8 cellular contexts compared by ENCODE assay signal in genomic region chrX:102745513-102746133, GRCh38. TPM values are rescaled to one million over a fixed set of nuclear protein-coding genes. Genes with fewer than 3 reads are reported as not detected.
DNase-seq lines count a peak whose midpoint lies in the region; ATAC-seq and TF ChIP-seq lines count a peak whose summit lies in the region.

No MANE protein-coding gene starts in this region.

- no peak overlapping the region for H2BK5ac ChIP-seq in neuronal stem cell (ENCODE audit: low read length)

- peaks cover 3% of the 10 kb centered on the region for H3K79me1 ChIP-seq in neuronal stem cell (ENCODE audit: low read depth, low read length)

- in situ Hi-C loops in Panc1 (cut with HindIII; ENCODE audit: low pct_unique_long_range_greater_than_20kb, low sequenced_read_pairs) (no loop called here), KBM-7 (cut with MboI; ENCODE audit: low pct_unique_long_range_greater_than_20kb, low sequenced_read_pairs) (no loop called here)

- H3K36me3 Mint-ChIP-seq in CD14-positive monocyte (no peaks in the 10 kb centered on the region), endothelial cell (ENCODE audit: low read depth, unreplicated experiment) (peaks cover 5% of the 10 kb centered on the region)

- CTCF ChIA-PET in Panc1 (lab: Charles Lee), result no interaction called here

- H3K9me3 Mint-ChIP-seq in CD14-positive monocyte (peaks cover 0 to 4% (median 0%) of the 10 kb centered on the region in 7 donors), endothelial cell (ENCODE audit: unreplicated experiment) (no peaks in the 10 kb centered on the region)

- H2AK5ac ChIP-seq in neuronal stem cell (ENCODE audit: low read depth, low read length), result no peak overlapping the region

- H3K27me3 Mint-ChIP-seq in CD14-positive monocyte (ENCODE audit: low read depth in 3 of 3), result peaks cover 9 to 26% (median 20%) of the 10 kb centered on the region in 3 donors
- H3K27me3 Mint-ChIP-seq in endothelial cell (ENCODE audit: unreplicated experiment), result peaks cover 5% of the 10 kb centered on the region

- no peak overlapping the region for H4K91ac ChIP-seq in neuronal stem cell (ENCODE audit: low read depth, low read length, poor library complexity)

- H3K27ac ChIP-seq in Panc1 (ENCODE audit: low read length) (no peak overlapping the region), neuronal stem cell (replicated peaks; ENCODE audit: low read length) (peak overlapping the region; percentile 58)

- H2BK15ac ChIP-seq in neuronal stem cell (ENCODE audit: low read length), result no peak overlapping the region

- no peak overlapping the region for H3K14ac ChIP-seq in neuronal stem cell (ENCODE audit: low read length)

- peak; percentile 69 for ATAC-seq in Panc1

- no TSS peak for BruUV-seq in Panc1 (replicated peaks; lab: Mats Ljungman, UMichigan)

- no peak overlapping the region for H3K23ac ChIP-seq in neuronal stem cell (ENCODE audit: low read depth, low read length, poor library complexity)

- no peaks in the 10 kb centered on the region for H3K9me3 ChIP-seq in Panc1 (ENCODE audit: control insufficient read depth, insufficient read depth, low read depth, low read length)
- no peaks in the 10 kb centered on the region for H3K9me3 ChIP-seq in neuronal stem cell (replicated peaks in 1 of 2; ENCODE audit: control insufficient read depth in 2 of 2, insufficient read depth in 1 of 2, low read depth in 1 of 2, low read length in 2 of 2)

- no peak overlapping the region for H2BK120ac ChIP-seq in neuronal stem cell (ENCODE audit: low read depth, low read length)

- intact Hi-C loops in CD14-positive monocyte (cut with micrococcal nuclease) (no loop called here), Panc1 (cut with micrococcal nuclease; ENCODE audit: unreplicated experiment) (no loop called here)

- H3K4me3 Mint-ChIP-seq in CD14-positive monocyte (peak overlapping the region; percentile 76 to 86), endothelial cell (ENCODE audit: unreplicated experiment) (peak overlapping the region; percentile 95)

- peak overlapping the region; percentile 92 for H3K9ac ChIP-seq in neuronal stem cell (ENCODE audit: low read depth, low read length, poor library complexity)

- H3K4me1 ChIP-seq in Panc1 (ENCODE audit: control insufficient read depth, insufficient read depth, low read length) (no peaks in the 10 kb centered on the region), neuronal stem cell (ENCODE audit: control insufficient read depth in 2 of 2, insufficient read depth in 1 of 2, low read depth in 1 of 2, low read length in 2 of 2) (no peaks in the 10 kb centered on the region)

- WGBS in neuronal stem cell (ENCODE audit: extremely low coverage in 2 of 2, insufficient read length in 2 of 2, insufficient replicate concordance in 1 of 2), 2 donors, result no CpG with 5 or more reads among the region's 37 CpGs

- H3K27ac Mint-ChIP-seq in CD14-positive monocyte (no peak overlapping the region), endothelial cell (ENCODE audit: unreplicated experiment) (peak overlapping the region; percentile 70)

- H3K4ac ChIP-seq in neuronal stem cell (ENCODE audit: low read length), result no peak overlapping the region

- H4K8ac ChIP-seq in neuronal stem cell (ENCODE audit: low read depth, low read length), result no peak overlapping the region

- H3K4me2 ChIP-seq in neuronal stem cell (ENCODE audit: insufficient read depth, low read length, poor library complexity, severe bottlenecking), result peak overlapping the region; percentile 54

- POLR2A ChIA-PET in Panc1 (lab: Charles Lee), result interaction anchor here (0.7 kb wide), 1 partner anchor 72 kb away, joined by 5 read pairs; no protein-coding TSS in a partner anchor

- no peak overlapping the region for H2BK12ac ChIP-seq in neuronal stem cell (ENCODE audit: low read length)

- no peak for DNase-seq in CD14-positive monocyte (ENCODE audit: low spot score)
- DNase-seq in Panc1 (ENCODE audit: low read depth, low spot score), result no peak
- DNase-seq in endothelial cell (ENCODE audit: low spot score), result peak; percentile 33
- peak; percentile 48 for DNase-seq in neuronal stem cell (ENCODE audit: low spot score)
- DNase-seq in SIG-M5 treated with dmso at 0.1 percent for 504 hours (lab: John Stamatoyannopoulos, UW; ENCODE audit: unreplicated experiment), result no peak
- DNase-seq in KBM-7, result no peak
- no peak for DNase-seq in NCI-H774 (lab: John Stamatoyannopoulos, UW)
- DNase-seq in NCI-H446 treated with DMSO at 0.1 percent for 48 hours (lab: John Stamatoyannopoulos, UW), result no peak

- TF ChIP-seq CTCF in CD14-positive monocyte (IDR thresholded peaks at IDR 0.05) (no peak), Panc1 (IDR thresholded peaks at IDR 0.05) (no peak), endothelial cell (IDR thresholded peaks at IDR 0.05; ENCODE audit: unreplicated experiment) (no peak)

- H3K18ac ChIP-seq in neuronal stem cell (ENCODE audit: low read length), result peak overlapping the region; percentile 97

- H3K27me3 ChIP-seq in Panc1 (ENCODE audit: control insufficient read depth, insufficient read depth, low read length) (no peaks in the 10 kb centered on the region), neuronal stem cell (ENCODE audit: control insufficient read depth in 3 of 3, insufficient read depth in 3 of 3, low read depth in 1 of 3, low read length in 3 of 3) (no peaks in the 10 kb centered on the region)

- H3K4me1 Mint-ChIP-seq in CD14-positive monocyte, result peaks cover 3% of the 10 kb centered on the region
- H3K4me1 Mint-ChIP-seq in endothelial cell (ENCODE audit: unreplicated experiment), result peaks cover 15% of the 10 kb centered on the region

- peak overlapping the region; percentile 52 to 61 for H3K4me3 ChIP-seq in Panc1 (ENCODE audit: low read depth in 2 of 2, low read length in 2 of 2)
- H3K4me3 ChIP-seq in neuronal stem cell (ENCODE audit: low read length in 2 of 2), result peak overlapping the region; percentile 29 to 97

- H3K36me3 ChIP-seq in Panc1 (ENCODE audit: control insufficient read depth, insufficient read depth, low read length) (no peaks in the 10 kb centered on the region), neuronal stem cell (replicated peaks in 1 of 2; ENCODE audit: control insufficient read depth in 2 of 2, insufficient read depth in 2 of 2, low read length in 2 of 2) (peaks cover 0 to 3% of the 10 kb centered on the region in 2 donors)

- H2AFZ ChIP-seq in neuronal stem cell (ENCODE audit: low read length), result peak overlapping the region; percentile 35

RNA-seq across cellular contexts. Expression of gene GPRASP3, which starts 25.1 kb away (rescaled TPM):
- under 1 TPM; 0.03 to 0.04 TPM for polyA plus RNA-seq in CD14-positive monocyte
- 5.6 TPM for total RNA-seq in Panc1 (2021; ENCODE audit: unreplicated experiment)
- 5.6 TPM for polyA plus RNA-seq in Panc1 (2012; ENCODE audit: insufficient read length)
- 10.5 TPM for total RNA-seq in endothelial cell (ENCODE audit: unreplicated experiment)
- polyA plus RNA-seq in neuronal stem cell (2013, experiment 1 of 2), result 10.7 TPM
- polyA plus RNA-seq in neuronal stem cell (2013, experiment 2 of 2), result 10.7 TPM

RNA-seq across cellular contexts. Expression of gene GPRASP2, which starts 33.4 kb away (rescaled TPM):
- polyA plus RNA-seq in CD14-positive monocyte, result under 1 TPM; 0.48 to 0.66 TPM
- total RNA-seq in Panc1 (2021; ENCODE audit: unreplicated experiment) (7.4 TPM), endothelial cell (ENCODE audit: unreplicated experiment) (17.3 TPM)
- 4.2 TPM for polyA plus RNA-seq in Panc1 (2012; ENCODE audit: insufficient read length)
- polyA plus RNA-seq in neuronal stem cell (2013, experiment 1 of 2), result 18.0 TPM
- polyA plus RNA-seq in neuronal stem cell (2013, experiment 2 of 2), result 17.9 TPM

Comparison
In these comparisons a context has a peak if more than half of its experiments do, and no peak if none do; other contexts are left out.
1. DNase-seq: peak in endothelial cell (single experiment) and neuronal stem cell (single experiment); none in CD14-positive monocyte (single experiment), Panc1 (single experiment), SIG-M5 treated with dmso at 0.1 percent for 504 hours (single experiment), KBM-7 (single experiment), NCI-H774 (single experiment) and NCI-H446 treated with DMSO at 0.1 percent for 48 hours (single experiment).